ENCODE assay signal across 10 cellular contexts in genomic region chr11:43919852-43920597, GRCh38. TPM values are rescaled to one million over a fixed set of nuclear protein-coding genes. Genes with fewer than 3 reads are reported as not detected.
DNase-seq lines count a peak whose midpoint lies in the region; ATAC-seq, FAIRE-seq and TF ChIP-seq lines count a peak whose summit lies in the region.
"Had no signal": no experiment of that assay in that cellular context is flagged by ENCODE, and none has a peak within 500 bp of the region (broad histone marks: within the 10 kb centered on the region; RNA-seq: fewer than 3 reads in every experiment).

No MANE protein-coding gene starts in this region.

- peaks cover 20% of the 10 kb centered on the region for H3F3A ChIP-seq in PC-9 (ENCODE audit: insufficient read depth, low read depth)

- POLR2A ChIA-PET in A549 (lab: Yijun Ruan, JAX) (no interaction called here), PC-9 (lab: Charles Lee; ENCODE audit: unreplicated experiment) (no interaction called here)

- no peak for TF ChIP-seq RAD21 in A549 (conservative IDR thresholded peaks at IDR 0.05 in 1 of 2, IDR thresholded peaks at IDR 0.05 in 1 of 2)

- H3K27ac ChIP-seq in A549, result peak overlapping the region; percentile 42 to 59; a peak in 5 of 6 replicates
- H3K27ac ChIP-seq in PC-9, result peak overlapping the region; percentile 75

- FAIRE-seq in A549 (lab: Jason Lieb, UNC), result no peak

- H3K9me3 Mint-ChIP-seq in osteocyte (ENCODE audit: unreplicated experiment), result no peaks in the 10 kb centered on the region
- H3K9me3 Mint-ChIP-seq: activated CD4-positive, alpha-beta memory T cell treated with anti-CD3 and anti-CD28 coated beads, Interleukin-2, amount 10 ng/mL, durations not matched to agents 7 days and 5 days had no signal

- H4K20me1 ChIP-seq in PC-9 (ENCODE audit: insufficient read depth), result no peaks in the 10 kb centered on the region

- no peaks in the 10 kb centered on the region for H3K79me2 ChIP-seq in PC-9 (ENCODE audit: low read depth)

- H3K4me3 ChIP-seq in A549, result no peak overlapping the region
- no peak overlapping the region for H3K4me3 ChIP-seq in PC-9
- no peak overlapping the region for H3K4me3 ChIP-seq in fibroblast of pulmonary artery (replicated peaks; ENCODE audit: low read depth, low read length)
- H3K4me3 ChIP-seq in lower leg skin (ENCODE audit: low read depth, poor library complexity, severe bottlenecking), result no peak overlapping the region
- H3K4me3 ChIP-seq: body of pancreas had no signal

- BruUV-seq in PC-9 (replicated peaks; lab: Mats Ljungman, UMichigan), result no TSS peak

- no peak; a peak in 2 of 6 replicates for ATAC-seq in A549
- no peak for ATAC-seq in HG03378 (IDR thresholded peaks at IDR 0.05; ENCODE audit: unreplicated experiment)

- no peaks in the 10 kb centered on the region for H3K36me3 ChIP-seq in PC-9 (ENCODE audit: low read depth)

- H3K27me3 ChIP-seq in PC-9 (ENCODE audit: insufficient read depth, low read depth), result no peaks in the 10 kb centered on the region
- H3K27me3 ChIP-seq: body of pancreas had no signal

- H3K4me1 Mint-ChIP-seq in osteocyte (ENCODE audit: unreplicated experiment), result peaks cover 31% of the 10 kb centered on the region

- H3K9me2 ChIP-seq in PC-9 (ENCODE audit: insufficient read depth), result no peaks in the 10 kb centered on the region

- CTCF ChIA-PET in A549 (lab: Yijun Ruan, JAX) (interaction anchor here (1.0 to 14.2 kb wide), 4 partner anchors 26 to 89 kb away, joined by 3 to 129 read pairs (median 42); partner anchors contain the start of gene C11orf96), PC-9 (lab: Charles Lee) (interaction anchor here (0.6 kb wide), 1 partner anchor 22 kb away, joined by 5 read pairs; no protein-coding TSS in a partner anchor)

- no peaks in the 10 kb centered on the region for H3K27me3 Mint-ChIP-seq in osteocyte (ENCODE audit: unreplicated experiment)
- H3K27me3 Mint-ChIP-seq: activated CD4-positive, alpha-beta memory T cell treated with anti-CD3 and anti-CD28 coated beads, Interleukin-2, amount 10 ng/mL, durations not matched to agents 7 days and 5 days had no signal

- peak overlapping the region; percentile 75 for H3K27ac Mint-ChIP-seq in osteocyte (ENCODE audit: unreplicated experiment)
- H3K27ac Mint-ChIP-seq: activated CD4-positive, alpha-beta memory T cell treated with anti-CD3 and anti-CD28 coated beads, Interleukin-2, amount 10 ng/mL, durations not matched to agents 7 days and 5 days had no signal

- peaks cover 25% of the 10 kb centered on the region for H3K4me1 ChIP-seq in A549
- H3K4me1 ChIP-seq in PC-9 (replicated peaks; ENCODE audit: insufficient read depth), result peaks cover 22% of the 10 kb centered on the region
- H3K4me1 ChIP-seq: body of pancreas had no signal

- DNase-seq in A549 (ENCODE audit: low read depth in 1 of 2, low spot score in 1 of 2) (no peak), PC-9 (no peak), fibroblast of pulmonary artery (ENCODE audit: low read depth) (peak; percentile 89), osteocyte (ENCODE audit: extremely low spot score, unreplicated experiment) (peak; percentile 59), SW 1271 (lab: John Stamatoyannopoulos, UW) (no peak), GM19238 (ENCODE audit: insufficient read length, low spot score) (no peak), lower leg skin (ENCODE audit: low spot score in 2 of 2) (no peak)

- H3K36me3 Mint-ChIP-seq in osteocyte (ENCODE audit: unreplicated experiment), result peaks cover 25% of the 10 kb centered on the region

- 86% methylated on average over 14 of the region's 14 CpGs for WGBS in A549 (ENCODE audit: missing lambda C conversion rate)
- WGBS in lower leg skin, 2 donors, result 77 to 87% methylated on average over 14 of the region's 14 CpGs

- H3K9me3 ChIP-seq in A549 (no peaks in the 10 kb centered on the region), PC-9 (ENCODE audit: insufficient read depth, low read depth) (no peaks in the 10 kb centered on the region)
- H3K9me3 ChIP-seq: body of pancreas had no signal

- intact Hi-C loops in PC-9 (cut with micrococcal nuclease; ENCODE audit: unreplicated experiment), result loop anchor here (2.0 to 10.0 kb wide), 2 partner anchors 147 to 645 kb away; partner anchors contain the start of genes ACCS and CD82
- intact Hi-C loops in lower leg skin (cut with DNase I; ENCODE audit: low total_unique reads), result no loop called here

- TF ChIP-seq CTCF in A549 (IDR thresholded peaks at IDR 0.05) (no peak), PC-9 (conservative IDR thresholded peaks at IDR 0.05) (no peak), fibroblast of pulmonary artery (IDR thresholded peaks at IDR 0.05; ENCODE audit: low read length, missing control alignments) (no peak), osteocyte (IDR thresholded peaks at IDR 0.05) (no peak), lower leg skin (IDR thresholded peaks at IDR 0.05) (no peak)

- TF ChIP-seq POLR2A in A549 (IDR thresholded peaks at IDR 0.05; ENCODE audit: low read length) (no peak), lower leg skin (IDR thresholded peaks at IDR 0.05) (no peak)

- TF ChIP-seq EP300 in A549 (IDR thresholded peaks at IDR 0.05), result no peak

- H3K4me2 ChIP-seq in A549, result peak overlapping the region; percentile 60
- H3K4me2 ChIP-seq in PC-9, result peak overlapping the region; percentile 41

- H3K4me3 Mint-ChIP-seq in osteocyte (ENCODE audit: unreplicated experiment), result no peak overlapping the region
- H3K4me3 Mint-ChIP-seq: activated CD4-positive, alpha-beta memory T cell treated with anti-CD3 and anti-CD28 coated beads, Interleukin-2, amount 10 ng/mL, durations not matched to agents 7 days and 5 days had no signal

- no peak overlapping the region for H2AFZ ChIP-seq in PC-9

TF ChIP-seq in A549, 52 proteins besides CTCF, POLR2A, EP300 and RAD21 (continues in another document):
- TF ChIP-seq ZSCAN20 (CRISPR knock-in tag; IDR thresholded peaks at IDR 0.05), result no peak
- TF ChIP-seq RARB (CRISPR knock-in tag; IDR thresholded peaks at IDR 0.05), result no peak
- no peak for TF ChIP-seq CHD2 (IDR thresholded peaks at IDR 0.05; ENCODE audit: low read length, partially characterized antibody)
- no peak for TF ChIP-seq POLR2AphosphoS2 (conservative IDR thresholded peaks at IDR 0.05; ENCODE audit: low read length)
- TF ChIP-seq TFCP2L1 (CRISPR knock-in tag; IDR thresholded peaks at IDR 0.05), result no peak
- no peak for TF ChIP-seq REST (IDR thresholded peaks at IDR 0.05)
- TF ChIP-seq MAZ (IDR thresholded peaks at IDR 0.05; ENCODE audit: borderline replicate concordance, low read depth, low read length), result no peak
- no peak for TF ChIP-seq HDAC2 (IDR thresholded peaks at IDR 0.05)
- no peak for TF ChIP-seq ZC3H11A (IDR thresholded peaks at IDR 0.05)
- no peak for TF ChIP-seq NR3C1 (IDR thresholded peaks at IDR 0.05)
- no peak for TF ChIP-seq EHF (CRISPR knock-in tag; IDR thresholded peaks at IDR 0.05)
- no peak for TF ChIP-seq MAFK (IDR thresholded peaks at IDR 0.05; ENCODE audit: partially characterized antibody)
- TF ChIP-seq CEBPB (IDR thresholded peaks at IDR 0.05), result no peak
- no peak for TF ChIP-seq RCOR1 (IDR thresholded peaks at IDR 0.05; ENCODE audit: low read depth, low read length)
- no peak for TF ChIP-seq EHMT2 (IDR thresholded peaks at IDR 0.05; ENCODE audit: low read depth)
- no peak for TF ChIP-seq RNF2 (IDR thresholded peaks at IDR 0.05; ENCODE audit: borderline replicate concordance, low read depth)

RNA-seq across cellular contexts. Expression of gene C11orf96, which starts 22.4 kb away (rescaled TPM):
- polyA plus RNA-seq in A549 (2011; rRNA removed), result 0.43 and 0.57 TPM in 2 replicates
- polyA plus RNA-seq in A549 (2012; cell fraction: cytosol; rRNA removed), result 0.36 and 0.73 TPM in 2 replicates
- polyA plus RNA-seq in A549 (2012; cell fraction: nucleus; rRNA removed), result 0.91 and 1.4 TPM in 2 replicates
- polyA plus RNA-seq in A549 (2017; fragmentation: RNase III; extraction: RNeasy Plus Mini Kit Qiagen cat#74134 plus additional on column Dnase treatment), result 0.06 TPM in 1 of 3 replicates, not detected in the others
- polyA minus RNA-seq in A549 (2011; rRNA and poly(A)+ RNA removed), result 0.24 and 0.25 TPM in 2 replicates
- not detected in 2 replicates for total RNA-seq in PC-9 (2021)
- 1.1 and 1.2 TPM in 2 replicates for total RNA-seq in osteocyte
- 100 to 1,000 TPM in 1 of 4 donors, 10 to 100 TPM in 3; 42.5 to 101 (median 60.2) TPM for total RNA-seq in lower leg skin

RNA-seq across cellular contexts. Expression of gene ALKBH3, which starts 39.4 kb away (rescaled TPM):
- polyA plus RNA-seq in A549 (2011; rRNA removed) (48.7 and 50.2 TPM in 2 replicates), A549 (2017; fragmentation: RNase III; extraction: RNeasy Plus Mini Kit Qiagen cat#74134 plus additional on column Dnase treatment) (22.9 to 25.5 TPM (median 23.7 TPM) in 3 replicates)
- polyA plus RNA-seq in A549 (2012; cell fraction: cytosol; rRNA removed), result 15.2 and 16.6 TPM in 2 replicates
- polyA plus RNA-seq in A549 (2012; cell fraction: nucleus; rRNA removed), result 7.8 and 10.5 TPM in 2 replicates
- 19.6 and 28.7 TPM in 2 replicates for polyA minus RNA-seq in A549 (2011; rRNA and poly(A)+ RNA removed)
- total RNA-seq in PC-9 (2021) (47.3 and 60.7 TPM in 2 replicates), osteocyte (32.4 and 39.6 TPM in 2 replicates), lower leg skin (10 to 100 TPM; 34.0 to 43.9 (median 39.8) TPM)

Comparison
In these comparisons a context has a peak if more than half of its experiments do, and no peak if none do; other contexts are left out.
1. DNase-seq: peak in fibroblast of pulmonary artery (single experiment) and osteocyte (single experiment); none in A549 (0 of 2), PC-9 (0 of 2), SW 1271 (0 of 2), GM19238 (single experiment) and lower leg skin (0 of 2).
2. RNA of gene C11orf96, which starts 22.4 kb away (total RNA-seq): 42.5 to 101 TPM in lower leg skin; 1.1 to 1.2 TPM in osteocyte and not detected in PC-9; every median in the first group is over 10 times any median in the second.